Comparison of ENCODE assay signal across 8 cellular contexts in the genomic region with DNA sequence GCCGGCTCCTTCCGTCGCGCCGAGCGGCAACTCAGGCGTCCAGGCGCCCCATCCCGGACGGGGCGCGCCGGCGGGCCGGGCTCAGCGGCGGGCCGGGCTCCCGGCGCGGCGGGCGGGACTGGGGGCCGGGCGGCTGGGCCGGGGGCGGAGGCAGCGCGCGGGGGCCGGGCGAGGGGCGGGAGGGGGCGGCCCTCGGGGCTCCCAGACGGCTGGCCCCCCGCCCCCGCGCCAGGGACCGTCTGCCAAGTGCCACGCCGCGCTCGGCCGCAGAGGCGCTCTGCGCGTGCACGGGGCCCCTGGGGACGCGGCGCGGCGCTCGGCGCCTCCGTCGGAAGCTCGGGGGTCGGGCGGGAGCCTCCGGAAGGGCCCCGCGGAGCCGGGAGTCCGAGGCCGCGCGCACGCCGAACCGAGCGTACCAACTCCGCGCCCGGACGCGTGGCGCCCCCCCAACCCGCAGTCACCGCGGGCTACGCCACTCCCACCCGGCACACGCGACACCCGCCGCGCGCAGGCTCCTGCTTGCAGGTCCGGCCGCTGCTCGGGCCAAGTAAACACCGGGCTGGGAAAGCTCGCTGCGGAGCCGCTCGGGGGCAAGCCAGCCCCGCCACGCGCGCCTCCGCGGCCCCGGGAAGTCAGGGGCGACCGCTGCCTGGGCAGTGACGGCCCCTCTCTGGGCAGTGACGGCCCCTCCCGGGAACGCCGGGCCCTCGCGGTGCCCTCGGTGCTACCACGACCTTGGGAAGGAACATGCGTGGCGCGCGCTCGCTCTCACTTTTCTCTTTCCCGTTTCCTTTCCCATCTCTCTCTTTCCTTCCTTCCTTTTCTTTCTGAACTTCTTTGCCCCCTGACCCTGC. TPM values are rescaled to one million over a fixed set of nuclear protein-coding genes. Genes with fewer than 3 reads are reported as not detected.
DNase-seq lines count a peak whose midpoint lies in the region; ATAC-seq, FAIRE-seq and TF ChIP-seq lines count a peak whose summit lies in the region.

A gene with protein sequence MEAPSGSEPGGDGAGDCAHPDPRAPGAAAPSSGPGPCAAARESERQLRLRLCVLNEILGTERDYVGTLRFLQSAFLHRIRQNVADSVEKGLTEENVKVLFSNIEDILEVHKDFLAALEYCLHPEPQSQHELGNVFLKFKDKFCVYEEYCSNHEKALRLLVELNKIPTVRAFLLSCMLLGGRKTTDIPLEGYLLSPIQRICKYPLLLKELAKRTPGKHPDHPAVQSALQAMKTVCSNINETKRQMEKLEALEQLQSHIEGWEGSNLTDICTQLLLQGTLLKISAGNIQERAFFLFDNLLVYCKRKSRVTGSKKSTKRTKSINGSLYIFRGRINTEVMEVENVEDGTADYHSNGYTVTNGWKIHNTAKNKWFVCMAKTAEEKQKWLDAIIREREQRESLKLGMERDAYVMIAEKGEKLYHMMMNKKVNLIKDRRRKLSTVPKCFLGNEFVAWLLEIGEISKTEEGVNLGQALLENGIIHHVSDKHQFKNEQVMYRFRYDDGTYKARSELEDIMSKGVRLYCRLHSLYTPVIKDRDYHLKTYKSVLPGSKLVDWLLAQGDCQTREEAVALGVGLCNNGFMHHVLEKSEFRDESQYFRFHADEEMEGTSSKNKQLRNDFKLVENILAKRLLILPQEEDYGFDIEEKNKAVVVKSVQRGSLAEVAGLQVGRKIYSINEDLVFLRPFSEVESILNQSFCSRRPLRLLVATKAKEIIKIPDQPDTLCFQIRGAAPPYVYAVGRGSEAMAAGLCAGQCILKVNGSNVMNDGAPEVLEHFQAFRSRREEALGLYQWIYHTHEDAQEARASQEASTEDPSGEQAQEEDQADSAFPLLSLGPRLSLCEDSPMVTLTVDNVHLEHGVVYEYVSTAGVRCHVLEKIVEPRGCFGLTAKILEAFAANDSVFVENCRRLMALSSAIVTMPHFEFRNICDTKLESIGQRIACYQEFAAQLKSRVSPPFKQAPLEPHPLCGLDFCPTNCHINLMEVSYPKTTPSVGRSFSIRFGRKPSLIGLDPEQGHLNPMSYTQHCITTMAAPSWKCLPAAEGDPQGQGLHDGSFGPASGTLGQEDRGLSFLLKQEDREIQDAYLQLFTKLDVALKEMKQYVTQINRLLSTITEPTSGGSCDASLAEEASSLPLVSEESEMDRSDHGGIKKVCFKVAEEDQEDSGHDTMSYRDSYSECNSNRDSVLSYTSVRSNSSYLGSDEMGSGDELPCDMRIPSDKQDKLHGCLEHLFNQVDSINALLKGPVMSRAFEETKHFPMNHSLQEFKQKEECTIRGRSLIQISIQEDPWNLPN (N-terminal part only) (minus strand): TSS at position 120 of the 854 bp plus-strand sequence. CDS start 139 bp downstream, outside the sequence.

- H3K4me1 ChIP-seq in SJSA1 (replicated peaks): peaks cover 58% of the 10 kb centered on the region

- POLR2A ChIA-PET in BJ (lab: Charles Lee): no interaction called here

- TF ChIP-seq CTCF in BJ (IDR thresholded peaks at IDR 0.05; ENCODE audit: insufficient read depth, low read depth, low read length): no peak

- peak; percentile 46 for ATAC-seq in HG03520 (IDR thresholded peaks at IDR 0.05; ENCODE audit: unreplicated experiment)

- H3K27me3 ChIP-seq in BJ (ENCODE audit: control insufficient read depth, insufficient read depth, low read length) (no peaks in the 10 kb centered on the region), SJSA1 (replicated peaks) (no peaks in the 10 kb centered on the region)

- peak; percentile 4 for FAIRE-seq in GM19239 (lab: Jason Lieb, UNC)

- no peaks in the 10 kb centered on the region for H3K9me3 ChIP-seq in SJSA1 (replicated peaks)

- no peak for DNase-seq in BJ (ENCODE audit: low read depth)
- DNase-seq in GM19239 (ENCODE audit: insufficient read length, low spot score): peak; percentile 92
- DNase-seq in SJSA1 (ENCODE audit: low read depth in 1 of 2, low spot score in 2 of 2): peak; percentile 85 to 87
- peak; percentile 76 for DNase-seq in activated gamma-delta T cell treated with anti-CD3 and anti-CD28 coated beads, Interleukin-2, amount 50 U/mL, for 16 hours (ENCODE audit: low read depth)
- DNase-seq in germinal center (ENCODE audit: low spot score): peak; percentile 89
- peak in 50 of 56 donors; percentile 29 to 95 (median 79) for DNase-seq in nucleus accumbens (lab: John Stamatoyannopoulos, UW)
- DNase-seq in substantia nigra (lab: John Stamatoyannopoulos, UW): peak in 46 of 49 donors; percentile 57 to 93 (median 86)

- peak within 1 kb of the TSS; percentile 58 for H3K27ac ChIP-seq in SJSA1
- H3K27ac ChIP-seq in substantia nigra (ENCODE audit: low read depth, low read length, poor library complexity, severe bottlenecking): peak within 1 kb of the TSS; percentile 92

- H3K4me3 ChIP-seq in BJ (ENCODE audit: low read depth, low read length) (peak within 1 kb of the TSS; percentile 55), SJSA1 (peak within 1 kb of the TSS; percentile 89)

- CTCF ChIA-PET in BJ (lab: Yijun Ruan, JAX): interaction anchor here (1.5 kb wide), 1 partner anchor 17 kb away, joined by 3 read pairs; no protein-coding TSS in a partner anchor

- H3K36me3 ChIP-seq in BJ (ENCODE audit: control insufficient read depth, insufficient read depth, low read length) (no peaks in the 10 kb centered on the region), SJSA1 (peaks cover 3% of the 10 kb centered on the region; the same call in 1 of the 2 replicates)

RNA-seq across cellular contexts. Expression of the gene that starts here (rescaled TPM):
- polyA plus RNA-seq in BJ (2011; rRNA removed): 0.75 and 1.3 TPM in 2 replicates
- polyA minus RNA-seq in BJ (2011; rRNA and poly(A)+ RNA removed): 0.93 and 1.5 TPM in 2 replicates
- total RNA-seq in SJSA1 (2014; rRNA removed; shearing (Covaris generic)): 27.5 and 34.3 TPM in 2 replicates
